Comparison of ENCODE assay signal across 16 cellular contexts in the genomic region with DNA sequence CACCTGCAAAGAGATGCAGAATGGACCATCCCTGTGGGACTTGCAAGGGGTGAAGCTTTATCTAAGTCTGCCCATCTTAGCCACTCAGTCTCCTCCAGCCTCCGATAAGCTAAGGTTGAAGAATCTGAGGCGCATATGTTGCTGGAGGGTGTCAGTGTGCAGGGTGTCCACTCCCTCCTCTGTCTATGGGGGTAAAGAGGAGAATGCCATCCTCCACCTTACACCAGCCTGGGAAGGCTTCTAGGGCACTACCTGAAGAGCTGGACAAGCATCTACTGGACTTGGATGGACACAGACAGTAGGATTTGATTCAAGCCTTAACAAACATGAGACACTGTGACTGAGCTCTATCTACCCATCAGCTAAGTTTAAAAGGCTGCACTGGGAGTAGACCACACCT. TPM values are rescaled to one million over a fixed set of nuclear protein-coding genes. Genes with fewer than 3 reads are reported as not detected.
DNase-seq lines count a peak whose midpoint lies in the region; ATAC-seq lines count a peak whose summit lies in the region.
"Had no signal": no experiment of that assay in that cellular context is flagged by ENCODE, and none has a peak within 500 bp of the region (broad histone marks: within the 10 kb centered on the region; RNA-seq: fewer than 3 reads in every experiment).

No MANE protein-coding gene starts in this region.

- H3K36me3 Mint-ChIP-seq in activated naive CD8-positive, alpha-beta T cell treated with anti-CD3 and anti-CD28 coated beads, Interleukin-2, amount 10 ng/mL, durations not matched to agents 7 days and 5 days, result peaks cover 41% of the 10 kb centered on the region
- peaks cover 63% of the 10 kb centered on the region for H3K36me3 Mint-ChIP-seq in activated naive CD8-positive, alpha-beta T cell treated with anti-CD3 and anti-CD28 coated beads for 36 hours
- H3K36me3 Mint-ChIP-seq in T-cell, result peaks cover 54% of the 10 kb centered on the region
- peaks cover 8% of the 10 kb centered on the region for H3K36me3 Mint-ChIP-seq in memory B cell

- ATAC-seq in activated naive CD8-positive, alpha-beta T cell treated with anti-CD3 and anti-CD28 coated beads, Interleukin-2, amount 10 ng/mL, durations not matched to agents 7 days and 5 days (ENCODE audit: low read depth), result no peak
- ATAC-seq in T-cell (replicated peaks in 1 of 4) (peak in 1 of 4 experiments; percentile 13), memory B cell (ENCODE audit: low read depth) (no peak), GM21528 (IDR thresholded peaks at IDR 0.05; ENCODE audit: low FRiP score, unreplicated experiment) (no peak)

- no peaks in the 10 kb centered on the region for H3K27me3 Mint-ChIP-seq in activated naive CD8-positive, alpha-beta T cell treated with anti-CD3 and anti-CD28 coated beads, Interleukin-2, amount 10 ng/mL, durations not matched to agents 7 days and 5 days
- no peaks in the 10 kb centered on the region for H3K27me3 Mint-ChIP-seq in activated naive CD8-positive, alpha-beta T cell treated with anti-CD3 and anti-CD28 coated beads for 36 hours
- H3K27me3 Mint-ChIP-seq in T-cell (no peaks in the 10 kb centered on the region), memory B cell (no peaks in the 10 kb centered on the region)

- no peaks in the 10 kb centered on the region for H3K9me3 Mint-ChIP-seq in activated naive CD8-positive, alpha-beta T cell treated with anti-CD3 and anti-CD28 coated beads, Interleukin-2, amount 10 ng/mL, durations not matched to agents 7 days and 5 days
- H3K9me3 Mint-ChIP-seq in activated naive CD8-positive, alpha-beta T cell treated with anti-CD3 and anti-CD28 coated beads for 36 hours, result no peaks in the 10 kb centered on the region
- H3K9me3 Mint-ChIP-seq in T-cell (no peaks in the 10 kb centered on the region), memory B cell (no peaks in the 10 kb centered on the region)

- POLR2A ChIA-PET in activated naive CD8-positive, alpha-beta T cell treated with anti-CD3 and anti-CD28 coated beads, Interleukin-2, amount 10 ng/mL, durations not matched to agents 7 days and 5 days (lab: Charles Lee), result interaction anchor here (1.2 kb wide), 1 partner anchor 14 kb away, joined by 3 read pairs; no protein-coding TSS in a partner anchor
- POLR2A ChIA-PET in T-cell (lab: Charles Lee), result interaction anchor here (0.6 to 1.1 kb wide), 4 partner anchors 20 to 45 kb away, joined by 3 to 9 read pairs (median 6); no protein-coding TSS in a partner anchor

- peak overlapping the region; percentile 27 for H3K27ac Mint-ChIP-seq in activated naive CD8-positive, alpha-beta T cell treated with anti-CD3 and anti-CD28 coated beads, Interleukin-2, amount 10 ng/mL, durations not matched to agents 7 days and 5 days
- no peak overlapping the region for H3K27ac Mint-ChIP-seq in activated naive CD8-positive, alpha-beta T cell treated with anti-CD3 and anti-CD28 coated beads for 36 hours
- H3K27ac Mint-ChIP-seq in T-cell, result peak overlapping the region; percentile 66 to 71
- H3K27ac Mint-ChIP-seq in memory B cell, result peak overlapping the region; percentile 68

- H3K4me1 Mint-ChIP-seq in activated naive CD8-positive, alpha-beta T cell treated with anti-CD3 and anti-CD28 coated beads, Interleukin-2, amount 10 ng/mL, durations not matched to agents 7 days and 5 days, result peaks cover 53% of the 10 kb centered on the region
- H3K4me1 Mint-ChIP-seq in activated naive CD8-positive, alpha-beta T cell treated with anti-CD3 and anti-CD28 coated beads for 36 hours, result peaks cover 76% of the 10 kb centered on the region
- peaks cover 81 to 92% (median 90%) of the 10 kb centered on the region in 3 donors for H3K4me1 Mint-ChIP-seq in T-cell
- H3K4me1 Mint-ChIP-seq in memory B cell, result peaks cover 23% of the 10 kb centered on the region

- DNase-seq in activated naive CD8-positive, alpha-beta T cell treated with anti-CD3 and anti-CD28 coated beads, Interleukin-2, amount 10 ng/mL, durations not matched to agents 7 days and 5 days, result no peak
- no peak for DNase-seq in activated naive CD8-positive, alpha-beta T cell treated with anti-CD3 and anti-CD28 coated beads for 36 hours
- DNase-seq in T-cell (no peak), memory B cell (ENCODE audit: low spot score in 2 of 2) (no peak), GDM1 (lab: John Stamatoyannopoulos, UW) (no peak), C1 segment of cervical spinal cord (lab: John Stamatoyannopoulos, UW) (no peak)
- DNase-seq: BE2C, DND-41, KG1, NCI-H1048, NCI-H1436 treated with DMSO at 0.1 percent for 48 hours, NCI-H2171 treated with DMSO at 0.1 percent for 48 hours, NCI-H446 treated with DMSO at 0.1 percent for 48 hours, OCI-M1, SJCRH30 had no signal

- no peak overlapping the region for H3K4me3 Mint-ChIP-seq in activated naive CD8-positive, alpha-beta T cell treated with anti-CD3 and anti-CD28 coated beads, Interleukin-2, amount 10 ng/mL, durations not matched to agents 7 days and 5 days
- no peak overlapping the region for H3K4me3 Mint-ChIP-seq in activated naive CD8-positive, alpha-beta T cell treated with anti-CD3 and anti-CD28 coated beads for 36 hours
- H3K4me3 Mint-ChIP-seq in T-cell (peak overlapping the region in 1 of 3 donors; percentile 40), memory B cell (no peak overlapping the region)

- CTCF ChIA-PET in T-cell (lab: Charles Lee), result interaction anchor here (0.5 to 1.4 kb wide), 6 partner anchors 8 to 64 kb away, joined by 3 to 5 read pairs (median 4); no protein-coding TSS in a partner anchor

RNA-seq across cellular contexts. Expression of a gene that starts 46.5 kb away (rescaled TPM):
- 100 to 1,000 TPM; 490 to 493 TPM for total RNA-seq in activated naive CD8-positive, alpha-beta T cell treated with anti-CD3 and anti-CD28 coated beads, Interleukin-2, amount 10 ng/mL, durations not matched to agents 7 days and 5 days
- 100 to 1,000 TPM; 299 to 310 TPM for total RNA-seq in activated naive CD8-positive, alpha-beta T cell treated with anti-CD3 and anti-CD28 coated beads for 36 hours
- total RNA-seq in T-cell, result 100 to 1,000 TPM; 361 to 469 (median 428) TPM

RNA-seq across cellular contexts. Expression of a gene that starts 59.1 kb away (rescaled TPM):
- 10 to 100 TPM; 40.6 to 41.4 TPM for total RNA-seq in activated naive CD8-positive, alpha-beta T cell treated with anti-CD3 and anti-CD28 coated beads, Interleukin-2, amount 10 ng/mL, durations not matched to agents 7 days and 5 days
- total RNA-seq in activated naive CD8-positive, alpha-beta T cell treated with anti-CD3 and anti-CD28 coated beads for 36 hours, result 10 to 100 TPM; 29.6 to 30.7 TPM
- total RNA-seq in T-cell, result 100 to 1,000 TPM in 1 of 5 donors, 10 to 100 TPM in 4; 53.3 to 100 (median 60.8) TPM
